ENCODE assay signal across 1 cellular context in the genomic region with DNA sequence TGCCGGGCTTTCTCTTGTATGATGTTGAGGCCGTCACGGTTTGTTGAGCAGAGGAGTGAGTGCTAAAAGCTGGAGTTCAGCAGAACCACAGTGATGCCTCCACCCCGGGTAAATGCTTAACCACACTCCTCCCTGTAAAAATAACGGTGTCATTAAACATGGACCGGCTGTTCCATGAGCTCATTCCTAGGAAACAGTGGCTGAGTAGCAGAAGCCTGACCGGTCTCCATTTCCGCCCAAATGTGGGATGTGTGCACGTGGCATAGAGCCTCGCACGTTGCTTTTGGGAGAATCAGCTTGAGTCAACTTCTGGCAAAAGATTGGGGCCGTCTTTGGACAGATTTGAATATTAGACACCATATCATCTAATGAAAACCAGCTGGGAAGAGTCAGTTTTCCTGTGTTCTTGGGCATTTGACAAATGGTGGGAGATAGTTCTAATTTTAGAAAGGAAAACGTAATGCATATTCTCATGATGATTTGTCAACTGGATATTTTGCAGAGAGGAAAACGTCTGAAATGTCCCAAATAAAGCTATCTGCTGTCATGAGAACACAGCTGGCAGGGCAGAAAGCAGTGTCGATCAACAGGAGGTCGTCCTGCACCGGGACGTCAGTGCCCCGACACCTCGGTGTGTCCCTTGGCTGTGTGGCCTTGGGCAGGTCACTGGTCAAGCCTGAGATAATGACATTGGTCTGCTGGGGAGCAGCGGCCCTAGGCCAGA.
TF ChIP-seq lines count a peak whose summit lies in the region.

No MANE protein-coding gene starts in this region.

TF ChIP-seq in HepG2, 621 proteins besides CTCF, POLR2A, EP300 and RAD21 (continued from another document and continues in another):
- TF ChIP-seq, protein P1, sequence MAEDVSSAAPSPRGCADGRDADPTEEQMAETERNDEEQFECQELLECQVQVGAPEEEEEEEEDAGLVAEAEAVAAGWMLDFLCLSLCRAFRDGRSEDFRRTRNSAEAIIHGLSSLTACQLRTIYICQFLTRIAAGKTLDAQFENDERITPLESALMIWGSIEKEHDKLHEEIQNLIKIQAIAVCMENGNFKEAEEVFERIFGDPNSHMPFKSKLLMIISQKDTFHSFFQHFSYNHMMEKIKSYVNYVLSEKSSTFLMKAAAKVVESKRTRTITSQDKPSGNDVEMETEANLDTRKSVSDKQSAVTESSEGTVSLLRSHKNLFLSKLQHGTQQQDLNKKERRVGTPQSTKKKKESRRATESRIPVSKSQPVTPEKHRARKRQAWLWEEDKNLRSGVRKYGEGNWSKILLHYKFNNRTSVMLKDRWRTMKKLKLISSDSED (CRISPR knock-in tag; IDR thresholded peaks at IDR 0.05), result no peak
- TF ChIP-seq SPEN (CRISPR knock-in tag; IDR thresholded peaks at IDR 0.05; ENCODE audit: low read depth) (0 out of 2 replicates have a peak, but pooled peaks have one; percentile 28), NONO (IDR thresholded peaks at IDR 0.05) (no peak), NONO (CRISPR knock-in tag; conservative IDR thresholded peaks at IDR 0.05) (no peak), KLF6 (CRISPR knock-in tag; IDR thresholded peaks at IDR 0.05) (no peak), NR1H2 (CRISPR knock-in tag; IDR thresholded peaks at IDR 0.05; ENCODE audit: borderline replicate concordance, low read depth) (no peak), ZNF430 (CRISPR knock-in tag; IDR thresholded peaks at IDR 0.05) (peak; percentile 91; the same call in 1 of the 2 replicates), IKZF1 (IDR thresholded peaks at IDR 0.05) (no peak), FOXK2 (IDR thresholded peaks at IDR 0.05) (no peak), PRPF4 (IDR thresholded peaks at IDR 0.05; ENCODE audit: low read depth, low read length, poor library complexity, severe bottlenecking) (no peak), ZNF333 (CRISPR knock-in tag; IDR thresholded peaks at IDR 0.05; ENCODE audit: borderline replicate concordance) (no peak), ZNF496 (CRISPR knock-in tag; IDR thresholded peaks at IDR 0.05; ENCODE audit: insufficient replicate concordance) (no peak), GABPA (IDR thresholded peaks at IDR 0.05; ENCODE audit: low read depth, low read length) (no peak), GABPA (CRISPR knock-in tag; IDR thresholded peaks at IDR 0.05; ENCODE audit: low read depth) (peak; percentile 83), ZFYVE20 (CRISPR knock-in tag; IDR thresholded peaks at IDR 0.05; ENCODE audit: borderline replicate concordance, low read depth) (no peak), RCOR2 (CRISPR knock-in tag; IDR thresholded peaks at IDR 0.05) (0 out of 2 replicates have a peak, but pooled peaks have one; percentile 52), CCDC6 (CRISPR knock-in tag; IDR thresholded peaks at IDR 0.05) (no peak), AGO1 (IDR thresholded peaks at IDR 0.05; ENCODE audit: low read depth, low read length, poor library complexity, severe bottlenecking) (no peak), HNRNPK (IDR thresholded peaks at IDR 0.05; ENCODE audit: low read depth, low read length, poor library complexity, severe bottlenecking) (no peak), ZNF530 (CRISPR knock-in tag; IDR thresholded peaks at IDR 0.05; ENCODE audit: low read depth) (no peak), ZNF230 (CRISPR knock-in tag; IDR thresholded peaks at IDR 0.05) (no peak), SSRP1 (CRISPR knock-in tag; IDR thresholded peaks at IDR 0.05) (no peak), FOSL2 (CRISPR knock-in tag; IDR thresholded peaks at IDR 0.05) (peak; percentile 53), ZNF572 (CRISPR knock-in tag; IDR thresholded peaks at IDR 0.05) (no peak), ZNF563 (CRISPR knock-in tag; IDR thresholded peaks at IDR 0.05) (no peak), U2AF2 (IDR thresholded peaks at IDR 0.05; ENCODE audit: low read depth, low read length) (no peak), ZNF562 (CRISPR knock-in tag; IDR thresholded peaks at IDR 0.05; ENCODE audit: borderline replicate concordance) (no peak), ZNF17 (CRISPR knock-in tag; IDR thresholded peaks at IDR 0.05) (no peak), DMAP1 (CRISPR knock-in tag; IDR thresholded peaks at IDR 0.05) (peak; percentile 59)
- TF ChIP-seq, protein P2, sequence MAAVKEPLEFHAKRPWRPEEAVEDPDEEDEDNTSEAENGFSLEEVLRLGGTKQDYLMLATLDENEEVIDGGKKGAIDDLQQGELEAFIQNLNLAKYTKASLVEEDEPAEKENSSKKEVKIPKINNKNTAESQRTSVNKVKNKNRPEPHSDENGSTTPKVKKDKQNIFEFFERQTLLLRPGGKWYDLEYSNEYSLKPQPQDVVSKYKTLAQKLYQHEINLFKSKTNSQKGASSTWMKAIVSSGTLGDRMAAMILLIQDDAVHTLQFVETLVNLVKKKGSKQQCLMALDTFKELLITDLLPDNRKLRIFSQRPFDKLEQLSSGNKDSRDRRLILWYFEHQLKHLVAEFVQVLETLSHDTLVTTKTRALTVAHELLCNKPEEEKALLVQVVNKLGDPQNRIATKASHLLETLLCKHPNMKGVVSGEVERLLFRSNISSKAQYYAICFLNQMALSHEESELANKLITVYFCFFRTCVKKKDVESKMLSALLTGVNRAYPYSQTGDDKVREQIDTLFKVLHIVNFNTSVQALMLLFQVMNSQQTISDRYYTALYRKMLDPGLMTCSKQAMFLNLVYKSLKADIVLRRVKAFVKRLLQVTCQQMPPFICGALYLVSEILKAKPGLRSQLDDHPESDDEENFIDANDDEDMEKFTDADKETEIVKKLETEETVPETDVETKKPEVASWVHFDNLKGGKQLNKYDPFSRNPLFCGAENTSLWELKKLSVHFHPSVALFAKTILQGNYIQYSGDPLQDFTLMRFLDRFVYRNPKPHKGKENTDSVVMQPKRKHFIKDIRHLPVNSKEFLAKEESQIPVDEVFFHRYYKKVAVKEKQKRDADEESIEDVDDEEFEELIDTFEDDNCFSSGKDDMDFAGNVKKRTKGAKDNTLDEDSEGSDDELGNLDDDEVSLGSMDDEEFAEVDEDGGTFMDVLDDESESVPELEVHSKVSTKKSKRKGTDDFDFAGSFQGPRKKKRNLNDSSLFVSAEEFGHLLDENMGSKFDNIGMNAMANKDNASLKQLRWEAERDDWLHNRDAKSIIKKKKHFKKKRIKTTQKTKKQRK (IDR thresholded peaks at IDR 0.05; ENCODE audit: low read length), result no peak
- TF ChIP-seq, protein P3, sequence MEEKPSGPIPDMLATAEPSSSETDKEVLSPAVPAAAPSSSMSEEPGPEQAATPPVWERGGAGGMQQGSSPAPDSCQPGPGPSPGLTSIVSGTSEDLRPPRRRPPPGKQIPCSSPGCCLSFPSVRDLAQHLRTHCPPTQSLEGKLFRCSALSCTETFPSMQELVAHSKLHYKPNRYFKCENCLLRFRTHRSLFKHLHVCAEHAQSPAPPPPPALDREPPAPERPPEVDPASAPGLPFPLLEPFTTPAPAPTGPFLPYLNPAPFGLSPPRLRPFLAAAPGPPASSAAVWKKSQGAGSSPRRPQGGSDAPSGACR (CRISPR knock-in tag; IDR thresholded peaks at IDR 0.05), result peak; percentile 44; the same call in 1 of the 2 replicates
- TF ChIP-seq, protein P4, sequence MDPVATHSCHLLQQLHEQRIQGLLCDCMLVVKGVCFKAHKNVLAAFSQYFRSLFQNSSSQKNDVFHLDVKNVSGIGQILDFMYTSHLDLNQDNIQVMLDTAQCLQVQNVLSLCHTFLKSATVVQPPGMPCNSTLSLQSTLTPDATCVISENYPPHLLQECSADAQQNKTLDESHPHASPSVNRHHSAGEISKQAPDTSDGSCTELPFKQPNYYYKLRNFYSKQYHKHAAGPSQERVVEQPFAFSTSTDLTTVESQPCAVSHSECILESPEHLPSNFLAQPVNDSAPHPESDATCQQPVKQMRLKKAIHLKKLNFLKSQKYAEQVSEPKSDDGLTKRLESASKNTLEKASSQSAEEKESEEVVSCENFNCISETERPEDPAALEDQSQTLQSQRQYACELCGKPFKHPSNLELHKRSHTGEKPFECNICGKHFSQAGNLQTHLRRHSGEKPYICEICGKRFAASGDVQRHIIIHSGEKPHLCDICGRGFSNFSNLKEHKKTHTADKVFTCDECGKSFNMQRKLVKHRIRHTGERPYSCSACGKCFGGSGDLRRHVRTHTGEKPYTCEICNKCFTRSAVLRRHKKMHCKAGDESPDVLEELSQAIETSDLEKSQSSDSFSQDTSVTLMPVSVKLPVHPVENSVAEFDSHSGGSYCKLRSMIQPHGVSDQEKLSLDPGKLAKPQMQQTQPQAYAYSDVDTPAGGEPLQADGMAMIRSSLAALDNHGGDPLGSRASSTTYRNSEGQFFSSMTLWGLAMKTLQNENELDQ (CRISPR knock-in tag; IDR thresholded peaks at IDR 0.05; ENCODE audit: borderline replicate concordance), result no peak
- TF ChIP-seq, protein P5, sequence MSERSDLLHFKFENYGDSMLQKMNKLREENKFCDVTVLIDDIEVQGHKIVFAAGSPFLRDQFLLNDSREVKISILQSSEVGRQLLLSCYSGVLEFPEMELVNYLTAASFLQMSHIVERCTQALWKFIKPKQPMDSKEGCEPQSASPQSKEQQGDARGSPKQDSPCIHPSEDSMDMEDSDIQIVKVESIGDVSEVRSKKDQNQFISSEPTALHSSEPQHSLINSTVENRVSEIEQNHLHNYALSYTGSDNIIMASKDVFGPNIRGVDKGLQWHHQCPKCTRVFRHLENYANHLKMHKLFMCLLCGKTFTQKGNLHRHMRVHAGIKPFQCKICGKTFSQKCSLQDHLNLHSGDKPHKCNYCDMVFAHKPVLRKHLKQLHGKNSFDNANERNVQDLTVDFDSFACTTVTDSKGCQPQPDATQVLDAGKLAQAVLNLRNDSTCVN (CRISPR knock-in tag; IDR thresholded peaks at IDR 0.05; ENCODE audit: borderline replicate concordance), result peak; percentile 53; the same call in 1 of the 2 replicates
- TF ChIP-seq, protein P6, sequence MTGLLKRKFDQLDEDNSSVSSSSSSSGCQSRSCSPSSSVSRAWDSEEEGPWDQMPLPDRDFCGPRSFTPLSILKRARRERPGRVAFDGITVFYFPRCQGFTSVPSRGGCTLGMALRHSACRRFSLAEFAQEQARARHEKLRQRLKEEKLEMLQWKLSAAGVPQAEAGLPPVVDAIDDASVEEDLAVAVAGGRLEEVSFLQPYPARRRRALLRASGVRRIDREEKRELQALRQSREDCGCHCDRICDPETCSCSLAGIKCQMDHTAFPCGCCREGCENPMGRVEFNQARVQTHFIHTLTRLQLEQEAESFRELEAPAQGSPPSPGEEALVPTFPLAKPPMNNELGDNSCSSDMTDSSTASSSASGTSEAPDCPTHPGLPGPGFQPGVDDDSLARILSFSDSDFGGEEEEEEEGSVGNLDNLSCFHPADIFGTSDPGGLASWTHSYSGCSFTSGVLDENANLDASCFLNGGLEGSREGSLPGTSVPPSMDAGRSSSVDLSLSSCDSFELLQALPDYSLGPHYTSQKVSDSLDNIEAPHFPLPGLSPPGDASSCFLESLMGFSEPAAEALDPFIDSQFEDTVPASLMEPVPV (CRISPR knock-in tag; IDR thresholded peaks at IDR 0.05), result peak; percentile 60; the same call in 1 of the 2 replicates
- TF ChIP-seq, protein P7, sequence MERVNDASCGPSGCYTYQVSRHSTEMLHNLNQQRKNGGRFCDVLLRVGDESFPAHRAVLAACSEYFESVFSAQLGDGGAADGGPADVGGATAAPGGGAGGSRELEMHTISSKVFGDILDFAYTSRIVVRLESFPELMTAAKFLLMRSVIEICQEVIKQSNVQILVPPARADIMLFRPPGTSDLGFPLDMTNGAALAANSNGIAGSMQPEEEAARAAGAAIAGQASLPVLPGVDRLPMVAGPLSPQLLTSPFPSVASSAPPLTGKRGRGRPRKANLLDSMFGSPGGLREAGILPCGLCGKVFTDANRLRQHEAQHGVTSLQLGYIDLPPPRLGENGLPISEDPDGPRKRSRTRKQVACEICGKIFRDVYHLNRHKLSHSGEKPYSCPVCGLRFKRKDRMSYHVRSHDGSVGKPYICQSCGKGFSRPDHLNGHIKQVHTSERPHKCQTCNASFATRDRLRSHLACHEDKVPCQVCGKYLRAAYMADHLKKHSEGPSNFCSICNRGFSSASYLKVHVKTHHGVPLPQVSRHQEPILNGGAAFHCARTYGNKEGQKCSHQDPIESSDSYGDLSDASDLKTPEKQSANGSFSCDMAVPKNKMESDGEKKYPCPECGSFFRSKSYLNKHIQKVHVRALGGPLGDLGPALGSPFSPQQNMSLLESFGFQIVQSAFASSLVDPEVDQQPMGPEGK (CRISPR knock-in tag; IDR thresholded peaks at IDR 0.05), result peak; percentile 42; the same call in 1 of the 2 replicates
- TF ChIP-seq, protein P8, sequence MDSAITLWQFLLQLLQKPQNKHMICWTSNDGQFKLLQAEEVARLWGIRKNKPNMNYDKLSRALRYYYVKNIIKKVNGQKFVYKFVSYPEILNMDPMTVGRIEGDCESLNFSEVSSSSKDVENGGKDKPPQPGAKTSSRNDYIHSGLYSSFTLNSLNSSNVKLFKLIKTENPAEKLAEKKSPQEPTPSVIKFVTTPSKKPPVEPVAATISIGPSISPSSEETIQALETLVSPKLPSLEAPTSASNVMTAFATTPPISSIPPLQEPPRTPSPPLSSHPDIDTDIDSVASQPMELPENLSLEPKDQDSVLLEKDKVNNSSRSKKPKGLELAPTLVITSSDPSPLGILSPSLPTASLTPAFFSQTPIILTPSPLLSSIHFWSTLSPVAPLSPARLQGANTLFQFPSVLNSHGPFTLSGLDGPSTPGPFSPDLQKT (CRISPR knock-in tag; IDR thresholded peaks at IDR 0.05; ENCODE audit: borderline replicate concordance), result no peak
- TF ChIP-seq, protein P9, sequence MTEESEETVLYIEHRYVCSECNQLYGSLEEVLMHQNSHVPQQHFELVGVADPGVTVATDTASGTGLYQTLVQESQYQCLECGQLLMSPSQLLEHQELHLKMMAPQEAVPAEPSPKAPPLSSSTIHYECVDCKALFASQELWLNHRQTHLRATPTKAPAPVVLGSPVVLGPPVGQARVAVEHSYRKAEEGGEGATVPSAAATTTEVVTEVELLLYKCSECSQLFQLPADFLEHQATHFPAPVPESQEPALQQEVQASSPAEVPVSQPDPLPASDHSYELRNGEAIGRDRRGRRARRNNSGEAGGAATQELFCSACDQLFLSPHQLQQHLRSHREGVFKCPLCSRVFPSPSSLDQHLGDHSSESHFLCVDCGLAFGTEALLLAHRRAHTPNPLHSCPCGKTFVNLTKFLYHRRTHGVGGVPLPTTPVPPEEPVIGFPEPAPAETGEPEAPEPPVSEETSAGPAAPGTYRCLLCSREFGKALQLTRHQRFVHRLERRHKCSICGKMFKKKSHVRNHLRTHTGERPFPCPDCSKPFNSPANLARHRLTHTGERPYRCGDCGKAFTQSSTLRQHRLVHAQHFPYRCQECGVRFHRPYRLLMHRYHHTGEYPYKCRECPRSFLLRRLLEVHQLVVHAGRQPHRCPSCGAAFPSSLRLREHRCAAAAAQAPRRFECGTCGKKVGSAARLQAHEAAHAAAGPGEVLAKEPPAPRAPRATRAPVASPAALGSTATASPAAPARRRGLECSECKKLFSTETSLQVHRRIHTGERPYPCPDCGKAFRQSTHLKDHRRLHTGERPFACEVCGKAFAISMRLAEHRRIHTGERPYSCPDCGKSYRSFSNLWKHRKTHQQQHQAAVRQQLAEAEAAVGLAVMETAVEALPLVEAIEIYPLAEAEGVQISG (CRISPR knock-in tag; IDR thresholded peaks at IDR 0.05), result peak; percentile 68
